1 cellular context compared by ENCODE assay signal in genomic region chr4:7900351-7900750, GRCh38.
TF ChIP-seq lines count a peak whose summit lies in the region.

No MANE protein-coding gene starts in this region.

TF ChIP-seq in H1, 55 proteins besides CTCF, POLR2A, EP300 and RAD21 (continued from another document):
- no peak for TF ChIP-seq ASH2L (IDR thresholded peaks at IDR 0.05; ENCODE audit: low read length)
- TF ChIP-seq, protein P1, sequence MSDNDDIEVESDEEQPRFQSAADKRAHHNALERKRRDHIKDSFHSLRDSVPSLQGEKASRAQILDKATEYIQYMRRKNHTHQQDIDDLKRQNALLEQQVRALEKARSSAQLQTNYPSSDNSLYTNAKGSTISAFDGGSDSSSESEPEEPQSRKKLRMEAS (IDR thresholded peaks at IDR 0.05): no peak
- TF ChIP-seq NRF1 (IDR thresholded peaks at IDR 0.05; ENCODE audit: low read depth, low read length): no peak
- TF ChIP-seq POU5F1 (IDR thresholded peaks at IDR 0.05; ENCODE audit: low read depth, low read length): no peak
- TF ChIP-seq KDM5A (IDR thresholded peaks at IDR 0.05; ENCODE audit: low read length): no peak
- no peak for TF ChIP-seq FOSL1 (IDR thresholded peaks at IDR 0.05; ENCODE audit: insufficient read depth, low read depth, low read length)
- TF ChIP-seq KDM4A (IDR thresholded peaks at IDR 0.05; ENCODE audit: low read depth, low read length, severe bottlenecking): no peak
- no peak for TF ChIP-seq CREB1 (IDR thresholded peaks at IDR 0.05)
- TF ChIP-seq, protein P2, sequence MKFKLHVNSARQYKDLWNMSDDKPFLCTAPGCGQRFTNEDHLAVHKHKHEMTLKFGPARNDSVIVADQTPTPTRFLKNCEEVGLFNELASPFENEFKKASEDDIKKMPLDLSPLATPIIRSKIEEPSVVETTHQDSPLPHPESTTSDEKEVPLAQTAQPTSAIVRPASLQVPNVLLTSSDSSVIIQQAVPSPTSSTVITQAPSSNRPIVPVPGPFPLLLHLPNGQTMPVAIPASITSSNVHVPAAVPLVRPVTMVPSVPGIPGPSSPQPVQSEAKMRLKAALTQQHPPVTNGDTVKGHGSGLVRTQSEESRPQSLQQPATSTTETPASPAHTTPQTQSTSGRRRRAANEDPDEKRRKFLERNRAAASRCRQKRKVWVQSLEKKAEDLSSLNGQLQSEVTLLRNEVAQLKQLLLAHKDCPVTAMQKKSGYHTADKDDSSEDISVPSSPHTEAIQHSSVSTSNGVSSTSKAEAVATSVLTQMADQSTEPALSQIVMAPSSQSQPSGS (IDR thresholded peaks at IDR 0.05; ENCODE audit: low read length): no peak
